1 cellular context compared by ENCODE assay signal in the genomic region with DNA sequence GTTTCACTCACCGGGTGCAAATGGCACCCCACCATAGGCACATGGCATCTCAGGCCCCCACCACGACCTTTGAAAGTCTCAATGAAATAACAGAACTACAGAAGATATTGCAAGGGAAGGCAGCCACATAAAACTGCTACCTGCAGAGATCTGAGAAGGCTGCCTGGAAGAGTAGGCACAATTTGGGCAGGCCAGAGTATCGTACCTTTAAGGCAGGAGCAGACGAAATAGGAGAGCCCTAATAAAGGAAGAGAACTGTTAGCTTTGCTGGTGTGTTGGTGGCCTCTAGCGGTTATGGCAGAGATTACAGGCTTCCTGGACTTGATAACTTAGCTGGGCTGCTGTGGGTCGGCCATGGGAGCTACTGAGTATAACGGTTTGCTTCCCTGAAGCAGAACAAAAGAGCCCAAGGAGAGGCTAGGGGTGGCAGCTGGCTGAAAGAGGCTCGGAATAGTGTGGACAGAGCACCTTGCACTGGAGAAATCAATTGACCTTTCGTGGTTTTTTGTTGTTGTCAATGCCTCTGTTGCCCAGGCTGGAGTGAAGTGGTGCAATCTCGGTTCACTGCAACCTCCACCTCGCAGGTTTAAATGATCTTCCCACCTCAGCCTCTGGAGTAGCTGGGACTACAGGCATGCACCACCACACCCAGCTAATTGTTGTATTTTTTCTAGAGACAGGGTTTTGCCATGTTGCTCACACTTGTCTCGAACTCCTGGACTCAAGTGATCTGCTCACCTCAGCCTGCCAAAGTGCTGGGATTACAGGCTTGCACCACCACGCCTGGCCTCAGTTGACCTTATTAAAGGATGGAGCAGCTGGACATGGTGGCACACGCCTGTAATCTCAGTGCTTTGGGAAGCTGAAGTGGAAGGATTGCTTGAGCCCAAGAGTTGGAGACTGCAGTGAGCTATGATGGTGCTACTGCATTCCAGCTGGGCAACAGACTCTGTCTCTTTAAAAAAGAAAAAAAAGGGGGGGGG.
TF ChIP-seq lines count a peak whose summit lies in the region.

No MANE protein-coding gene starts in this region.

TF ChIP-seq in K562, 482 proteins besides CTCF, POLR2A, EP300 and RAD21 (continued from another document and continues in another):
- TF ChIP-seq, protein P1, sequence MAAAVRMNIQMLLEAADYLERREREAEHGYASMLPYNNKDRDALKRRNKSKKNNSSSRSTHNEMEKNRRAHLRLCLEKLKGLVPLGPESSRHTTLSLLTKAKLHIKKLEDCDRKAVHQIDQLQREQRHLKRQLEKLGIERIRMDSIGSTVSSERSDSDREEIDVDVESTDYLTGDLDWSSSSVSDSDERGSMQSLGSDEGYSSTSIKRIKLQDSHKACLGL (CRISPR knock-in tag; IDR thresholded peaks at IDR 0.05; ENCODE audit: borderline replicate concordance, poor library complexity, severe bottlenecking), result no peak
- TF ChIP-seq LARP7 (IDR thresholded peaks at IDR 0.05) (no peak), NBN (IDR thresholded peaks at IDR 0.05; ENCODE audit: low read depth) (no peak), ZNF140 (CRISPR knock-in tag; IDR thresholded peaks at IDR 0.05) (no peak), ZNF3 (CRISPR knock-in tag; IDR thresholded peaks at IDR 0.05) (no peak), TAF7 (tag; IDR thresholded peaks at IDR 0.05) (no peak), IRF2 (CRISPR knock-in tag; IDR thresholded peaks at IDR 0.05) (no peak), HCFC1 (IDR thresholded peaks at IDR 0.05; ENCODE audit: low read depth, low read length) (peak; percentile 70), MXI1 (IDR thresholded peaks at IDR 0.05; ENCODE audit: low read depth, low read length) (peak; percentile 46; the same call in 1 of the 2 replicates), FOSL1 (tag; conservative IDR thresholded peaks at IDR 0.05) (no peak), CEBPG (CRISPR knock-in tag; IDR thresholded peaks at IDR 0.05) (no peak), CEBPG (tag; conservative IDR thresholded peaks at IDR 0.05 in 1 of 2, IDR thresholded peaks at IDR 0.05 in 1 of 2) (no peak), ADNP (tag; IDR thresholded peaks at IDR 0.05) (no peak), TBL1XR1 (IDR thresholded peaks at IDR 0.05; ENCODE audit: low read length in 2 of 2) (peak; percentile 69 to 90; a peak in 3 of 4 replicates), TEAD4 (IDR thresholded peaks at IDR 0.05; ENCODE audit: low read length) (no peak), TEAD4 (CRISPR knock-in tag; IDR thresholded peaks at IDR 0.05; ENCODE audit: borderline replicate concordance) (no peak), BMI1 (IDR thresholded peaks at IDR 0.05; ENCODE audit: low read length) (no peak), ATF1 (CRISPR knock-in tag; IDR thresholded peaks at IDR 0.05) (no peak), ATF1 (tag; IDR thresholded peaks at IDR 0.05) (no peak), ZNF707 (CRISPR knock-in tag; conservative IDR thresholded peaks at IDR 0.05) (no peak), ZNF347 (CRISPR knock-in tag; IDR thresholded peaks at IDR 0.05; ENCODE audit: low read depth) (no peak), ZFP30 (CRISPR knock-in tag; IDR thresholded peaks at IDR 0.05; ENCODE audit: borderline replicate concordance) (no peak), NR3C1 (CRISPR knock-in tag; IDR thresholded peaks at IDR 0.05) (no peak), NFYB (IDR thresholded peaks at IDR 0.05; ENCODE audit: extremely low read depth, insufficient read length) (no peak)
- TF ChIP-seq, protein P2, sequence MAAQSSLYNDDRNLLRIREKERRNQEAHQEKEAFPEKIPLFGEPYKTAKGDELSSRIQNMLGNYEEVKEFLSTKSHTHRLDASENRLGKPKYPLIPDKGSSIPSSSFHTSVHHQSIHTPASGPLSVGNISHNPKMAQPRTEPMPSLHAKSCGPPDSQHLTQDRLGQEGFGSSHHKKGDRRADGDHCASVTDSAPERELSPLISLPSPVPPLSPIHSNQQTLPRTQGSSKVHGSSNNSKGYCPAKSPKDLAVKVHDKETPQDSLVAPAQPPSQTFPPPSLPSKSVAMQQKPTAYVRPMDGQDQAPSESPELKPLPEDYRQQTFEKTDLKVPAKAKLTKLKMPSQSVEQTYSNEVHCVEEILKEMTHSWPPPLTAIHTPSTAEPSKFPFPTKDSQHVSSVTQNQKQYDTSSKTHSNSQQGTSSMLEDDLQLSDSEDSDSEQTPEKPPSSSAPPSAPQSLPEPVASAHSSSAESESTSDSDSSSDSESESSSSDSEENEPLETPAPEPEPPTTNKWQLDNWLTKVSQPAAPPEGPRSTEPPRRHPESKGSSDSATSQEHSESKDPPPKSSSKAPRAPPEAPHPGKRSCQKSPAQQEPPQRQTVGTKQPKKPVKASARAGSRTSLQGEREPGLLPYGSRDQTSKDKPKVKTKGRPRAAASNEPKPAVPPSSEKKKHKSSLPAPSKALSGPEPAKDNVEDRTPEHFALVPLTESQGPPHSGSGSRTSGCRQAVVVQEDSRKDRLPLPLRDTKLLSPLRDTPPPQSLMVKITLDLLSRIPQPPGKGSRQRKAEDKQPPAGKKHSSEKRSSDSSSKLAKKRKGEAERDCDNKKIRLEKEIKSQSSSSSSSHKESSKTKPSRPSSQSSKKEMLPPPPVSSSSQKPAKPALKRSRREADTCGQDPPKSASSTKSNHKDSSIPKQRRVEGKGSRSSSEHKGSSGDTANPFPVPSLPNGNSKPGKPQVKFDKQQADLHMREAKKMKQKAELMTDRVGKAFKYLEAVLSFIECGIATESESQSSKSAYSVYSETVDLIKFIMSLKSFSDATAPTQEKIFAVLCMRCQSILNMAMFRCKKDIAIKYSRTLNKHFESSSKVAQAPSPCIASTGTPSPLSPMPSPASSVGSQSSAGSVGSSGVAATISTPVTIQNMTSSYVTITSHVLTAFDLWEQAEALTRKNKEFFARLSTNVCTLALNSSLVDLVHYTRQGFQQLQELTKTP (IDR thresholded peaks at IDR 0.05; ENCODE audit: low read depth in 1 of 2, partially characterized antibody in 2 of 2), result no peak
- TF ChIP-seq, protein P3, sequence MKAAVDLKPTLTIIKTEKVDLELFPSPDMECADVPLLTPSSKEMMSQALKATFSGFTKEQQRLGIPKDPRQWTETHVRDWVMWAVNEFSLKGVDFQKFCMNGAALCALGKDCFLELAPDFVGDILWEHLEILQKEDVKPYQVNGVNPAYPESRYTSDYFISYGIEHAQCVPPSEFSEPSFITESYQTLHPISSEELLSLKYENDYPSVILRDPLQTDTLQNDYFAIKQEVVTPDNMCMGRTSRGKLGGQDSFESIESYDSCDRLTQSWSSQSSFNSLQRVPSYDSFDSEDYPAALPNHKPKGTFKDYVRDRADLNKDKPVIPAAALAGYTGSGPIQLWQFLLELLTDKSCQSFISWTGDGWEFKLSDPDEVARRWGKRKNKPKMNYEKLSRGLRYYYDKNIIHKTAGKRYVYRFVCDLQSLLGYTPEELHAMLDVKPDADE (conservative IDR thresholded peaks at IDR 0.05; ENCODE audit: control insufficient read depth, low read depth, low read length), result no peak
- TF ChIP-seq, protein P4, sequence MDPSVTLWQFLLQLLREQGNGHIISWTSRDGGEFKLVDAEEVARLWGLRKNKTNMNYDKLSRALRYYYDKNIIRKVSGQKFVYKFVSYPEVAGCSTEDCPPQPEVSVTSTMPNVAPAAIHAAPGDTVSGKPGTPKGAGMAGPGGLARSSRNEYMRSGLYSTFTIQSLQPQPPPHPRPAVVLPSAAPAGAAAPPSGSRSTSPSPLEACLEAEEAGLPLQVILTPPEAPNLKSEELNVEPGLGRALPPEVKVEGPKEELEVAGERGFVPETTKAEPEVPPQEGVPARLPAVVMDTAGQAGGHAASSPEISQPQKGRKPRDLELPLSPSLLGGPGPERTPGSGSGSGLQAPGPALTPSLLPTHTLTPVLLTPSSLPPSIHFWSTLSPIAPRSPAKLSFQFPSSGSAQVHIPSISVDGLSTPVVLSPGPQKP (CRISPR knock-in tag; IDR thresholded peaks at IDR 0.05), result no peak
- TF ChIP-seq, protein P5, sequence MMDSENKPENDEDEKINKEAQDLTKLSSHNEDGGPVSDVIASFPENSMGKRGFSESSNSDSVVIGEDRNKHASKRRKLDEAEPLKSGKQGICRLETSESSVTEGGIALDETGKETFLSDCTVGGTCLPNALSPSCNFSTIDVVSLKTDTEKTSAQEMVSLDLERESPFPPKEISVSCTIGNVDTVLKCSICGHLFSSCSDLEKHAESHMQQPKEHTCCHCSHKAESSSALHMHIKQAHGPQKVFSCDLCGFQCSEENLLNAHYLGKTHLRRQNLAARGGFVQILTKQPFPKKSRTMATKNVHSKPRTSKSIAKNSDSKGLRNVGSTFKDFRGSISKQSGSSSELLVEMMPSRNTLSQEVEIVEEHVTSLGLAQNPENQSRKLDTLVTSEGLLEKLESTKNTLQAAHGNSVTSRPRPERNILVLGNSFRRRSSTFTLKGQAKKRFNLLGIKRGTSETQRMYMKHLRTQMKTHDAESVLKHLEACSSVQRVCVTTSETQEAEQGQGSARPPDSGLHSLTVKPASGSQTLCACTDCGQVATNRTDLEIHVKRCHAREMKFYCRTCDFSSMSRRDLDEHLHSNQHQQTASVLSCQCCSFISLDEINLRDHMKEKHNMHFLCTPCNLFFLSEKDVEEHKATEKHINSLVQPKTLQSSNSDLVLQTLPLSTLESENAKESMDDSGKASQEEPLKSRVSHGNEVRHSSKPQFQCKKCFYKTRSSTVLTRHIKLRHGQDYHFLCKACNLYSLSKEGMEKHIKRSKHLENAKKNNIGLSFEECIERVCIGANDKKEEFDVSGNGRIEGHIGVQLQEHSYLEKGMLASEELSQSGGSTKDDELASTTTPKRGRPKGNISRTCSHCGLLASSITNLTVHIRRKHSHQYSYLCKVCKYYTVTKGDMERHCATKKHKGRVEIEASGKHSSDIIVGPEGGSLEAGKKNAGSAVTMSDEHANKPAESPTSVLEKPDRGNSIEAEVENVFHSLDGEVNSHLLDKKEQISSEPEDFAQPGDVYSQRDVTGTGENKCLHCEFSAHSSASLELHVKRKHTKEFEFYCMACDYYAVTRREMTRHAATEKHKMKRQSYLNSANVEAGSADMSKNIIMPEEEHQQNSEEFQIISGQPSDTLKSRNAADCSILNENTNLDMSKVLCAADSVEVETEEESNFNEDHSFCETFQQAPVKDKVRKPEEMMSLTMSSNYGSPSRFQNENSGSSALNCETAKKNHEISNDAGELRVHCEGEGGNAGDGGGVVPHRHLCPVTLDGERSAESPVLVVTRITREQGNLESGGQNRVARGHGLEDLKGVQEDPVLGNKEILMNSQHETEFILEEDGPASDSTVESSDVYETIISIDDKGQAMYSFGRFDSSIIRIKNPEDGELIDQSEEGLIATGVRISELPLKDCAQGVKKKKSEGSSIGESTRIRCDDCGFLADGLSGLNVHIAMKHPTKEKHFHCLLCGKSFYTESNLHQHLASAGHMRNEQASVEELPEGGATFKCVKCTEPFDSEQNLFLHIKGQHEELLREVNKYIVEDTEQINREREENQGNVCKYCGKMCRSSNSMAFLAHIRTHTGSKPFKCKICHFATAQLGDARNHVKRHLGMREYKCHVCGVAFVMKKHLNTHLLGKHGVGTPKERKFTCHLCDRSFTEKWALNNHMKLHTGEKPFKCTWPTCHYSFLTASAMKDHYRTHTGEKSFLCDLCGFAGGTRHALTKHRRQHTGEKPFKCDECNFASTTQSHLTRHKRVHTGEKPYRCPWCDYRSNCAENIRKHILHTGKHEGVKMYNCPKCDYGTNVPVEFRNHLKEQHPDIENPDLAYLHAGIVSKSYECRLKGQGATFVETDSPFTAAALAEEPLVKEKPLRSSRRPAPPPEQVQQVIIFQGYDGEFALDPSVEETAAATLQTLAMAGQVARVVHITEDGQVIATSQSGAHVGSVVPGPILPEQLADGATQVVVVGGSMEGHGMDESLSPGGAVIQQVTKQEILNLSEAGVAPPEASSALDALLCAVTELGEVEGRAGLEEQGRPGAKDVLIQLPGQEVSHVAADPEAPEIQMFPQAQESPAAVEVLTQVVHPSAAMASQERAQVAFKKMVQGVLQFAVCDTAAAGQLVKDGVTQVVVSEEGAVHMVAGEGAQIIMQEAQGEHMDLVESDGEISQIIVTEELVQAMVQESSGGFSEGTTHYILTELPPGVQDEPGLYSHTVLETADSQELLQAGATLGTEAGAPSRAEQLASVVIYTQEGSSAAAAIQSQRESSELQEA (IDR thresholded peaks at IDR 0.05; ENCODE audit: low read depth), result no peak
- TF ChIP-seq, protein P6, sequence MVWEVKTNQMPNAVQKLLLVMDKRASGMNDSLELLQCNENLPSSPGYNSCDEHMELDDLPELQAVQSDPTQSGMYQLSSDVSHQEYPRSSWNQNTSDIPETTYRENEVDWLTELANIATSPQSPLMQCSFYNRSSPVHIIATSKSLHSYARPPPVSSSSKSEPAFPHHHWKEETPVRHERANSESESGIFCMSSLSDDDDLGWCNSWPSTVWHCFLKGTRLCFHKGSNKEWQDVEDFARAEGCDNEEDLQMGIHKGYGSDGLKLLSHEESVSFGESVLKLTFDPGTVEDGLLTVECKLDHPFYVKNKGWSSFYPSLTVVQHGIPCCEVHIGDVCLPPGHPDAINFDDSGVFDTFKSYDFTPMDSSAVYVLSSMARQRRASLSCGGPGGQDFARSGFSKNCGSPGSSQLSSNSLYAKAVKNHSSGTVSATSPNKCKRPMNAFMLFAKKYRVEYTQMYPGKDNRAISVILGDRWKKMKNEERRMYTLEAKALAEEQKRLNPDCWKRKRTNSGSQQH (CRISPR knock-in tag; IDR thresholded peaks at IDR 0.05), result no peak
- TF ChIP-seq, protein P7, sequence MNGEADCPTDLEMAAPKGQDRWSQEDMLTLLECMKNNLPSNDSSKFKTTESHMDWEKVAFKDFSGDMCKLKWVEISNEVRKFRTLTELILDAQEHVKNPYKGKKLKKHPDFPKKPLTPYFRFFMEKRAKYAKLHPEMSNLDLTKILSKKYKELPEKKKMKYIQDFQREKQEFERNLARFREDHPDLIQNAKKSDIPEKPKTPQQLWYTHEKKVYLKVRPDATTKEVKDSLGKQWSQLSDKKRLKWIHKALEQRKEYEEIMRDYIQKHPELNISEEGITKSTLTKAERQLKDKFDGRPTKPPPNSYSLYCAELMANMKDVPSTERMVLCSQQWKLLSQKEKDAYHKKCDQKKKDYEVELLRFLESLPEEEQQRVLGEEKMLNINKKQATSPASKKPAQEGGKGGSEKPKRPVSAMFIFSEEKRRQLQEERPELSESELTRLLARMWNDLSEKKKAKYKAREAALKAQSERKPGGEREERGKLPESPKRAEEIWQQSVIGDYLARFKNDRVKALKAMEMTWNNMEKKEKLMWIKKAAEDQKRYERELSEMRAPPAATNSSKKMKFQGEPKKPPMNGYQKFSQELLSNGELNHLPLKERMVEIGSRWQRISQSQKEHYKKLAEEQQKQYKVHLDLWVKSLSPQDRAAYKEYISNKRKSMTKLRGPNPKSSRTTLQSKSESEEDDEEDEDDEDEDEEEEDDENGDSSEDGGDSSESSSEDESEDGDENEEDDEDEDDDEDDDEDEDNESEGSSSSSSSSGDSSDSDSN (IDR thresholded peaks at IDR 0.05; ENCODE audit: borderline replicate concordance in 1 of 2, low read depth in 2 of 2, low read length in 2 of 2), result no peak
- TF ChIP-seq, protein P8, sequence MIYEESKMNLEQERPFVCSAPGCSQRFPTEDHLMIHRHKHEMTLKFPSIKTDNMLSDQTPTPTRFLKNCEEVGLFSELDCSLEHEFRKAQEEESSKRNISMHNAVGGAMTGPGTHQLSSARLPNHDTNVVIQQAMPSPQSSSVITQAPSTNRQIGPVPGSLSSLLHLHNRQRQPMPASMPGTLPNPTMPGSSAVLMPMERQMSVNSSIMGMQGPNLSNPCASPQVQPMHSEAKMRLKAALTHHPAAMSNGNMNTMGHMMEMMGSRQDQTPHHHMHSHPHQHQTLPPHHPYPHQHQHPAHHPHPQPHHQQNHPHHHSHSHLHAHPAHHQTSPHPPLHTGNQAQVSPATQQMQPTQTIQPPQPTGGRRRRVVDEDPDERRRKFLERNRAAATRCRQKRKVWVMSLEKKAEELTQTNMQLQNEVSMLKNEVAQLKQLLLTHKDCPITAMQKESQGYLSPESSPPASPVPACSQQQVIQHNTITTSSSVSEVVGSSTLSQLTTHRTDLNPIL (CRISPR knock-in tag; IDR thresholded peaks at IDR 0.05), result no peak
